ENCODE assay signal across 7 cellular contexts in genomic region chr4:22515888-22516541, GRCh38. TPM values are rescaled to one million over a fixed set of nuclear protein-coding genes. Genes with fewer than 3 reads are reported as not detected.
DNase-seq lines count a peak whose midpoint lies in the region; ATAC-seq, FAIRE-seq and TF ChIP-seq lines count a peak whose summit lies in the region.

A gene with protein sequence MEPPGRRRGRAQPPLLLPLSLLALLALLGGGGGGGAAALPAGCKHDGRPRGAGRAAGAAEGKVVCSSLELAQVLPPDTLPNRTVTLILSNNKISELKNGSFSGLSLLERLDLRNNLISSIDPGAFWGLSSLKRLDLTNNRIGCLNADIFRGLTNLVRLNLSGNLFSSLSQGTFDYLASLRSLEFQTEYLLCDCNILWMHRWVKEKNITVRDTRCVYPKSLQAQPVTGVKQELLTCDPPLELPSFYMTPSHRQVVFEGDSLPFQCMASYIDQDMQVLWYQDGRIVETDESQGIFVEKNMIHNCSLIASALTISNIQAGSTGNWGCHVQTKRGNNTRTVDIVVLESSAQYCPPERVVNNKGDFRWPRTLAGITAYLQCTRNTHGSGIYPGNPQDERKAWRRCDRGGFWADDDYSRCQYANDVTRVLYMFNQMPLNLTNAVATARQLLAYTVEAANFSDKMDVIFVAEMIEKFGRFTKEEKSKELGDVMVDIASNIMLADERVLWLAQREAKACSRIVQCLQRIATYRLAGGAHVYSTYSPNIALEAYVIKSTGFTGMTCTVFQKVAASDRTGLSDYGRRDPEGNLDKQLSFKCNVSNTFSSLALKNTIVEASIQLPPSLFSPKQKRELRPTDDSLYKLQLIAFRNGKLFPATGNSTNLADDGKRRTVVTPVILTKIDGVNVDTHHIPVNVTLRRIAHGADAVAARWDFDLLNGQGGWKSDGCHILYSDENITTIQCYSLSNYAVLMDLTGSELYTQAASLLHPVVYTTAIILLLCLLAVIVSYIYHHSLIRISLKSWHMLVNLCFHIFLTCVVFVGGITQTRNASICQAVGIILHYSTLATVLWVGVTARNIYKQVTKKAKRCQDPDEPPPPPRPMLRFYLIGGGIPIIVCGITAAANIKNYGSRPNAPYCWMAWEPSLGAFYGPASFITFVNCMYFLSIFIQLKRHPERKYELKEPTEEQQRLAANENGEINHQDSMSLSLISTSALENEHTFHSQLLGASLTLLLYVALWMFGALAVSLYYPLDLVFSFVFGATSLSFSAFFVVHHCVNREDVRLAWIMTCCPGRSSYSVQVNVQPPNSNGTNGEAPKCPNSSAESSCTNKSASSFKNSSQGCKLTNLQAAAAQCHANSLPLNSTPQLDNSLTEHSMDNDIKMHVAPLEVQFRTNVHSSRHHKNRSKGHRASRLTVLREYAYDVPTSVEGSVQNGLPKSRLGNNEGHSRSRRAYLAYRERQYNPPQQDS (N-terminal part only) (minus strand): TSS chr4:22516066. CDS start chr4:22515784, 282 bp downstream.

- H3K27ac ChIP-seq in Peyer's patch (peak within 1 kb of the TSS in 3 of 4 donors; percentile 55 to 91 (median 82)), astrocyte (ENCODE audit: low read depth, low read length) (peak within 1 kb of the TSS; percentile 84), right cardiac atrium (ENCODE audit: low read length) (peak within 1 kb of the TSS; percentile 89)

- H3K9me3 Mint-ChIP-seq in astrocyte (ENCODE audit: unreplicated experiment) (no peaks in the 10 kb centered on the region), progenitor cell of endocrine pancreas (ENCODE audit: low read depth) (peaks cover 3% of the 10 kb centered on the region)

- in situ Hi-C loops in GM13977 (cut with MboI; ENCODE audit: low pct_unique_long_range_greater_than_20kb, low sequenced_read_pairs, unreplicated experiment) = no loop called here

- ATAC-seq in HG03565 (IDR thresholded peaks at IDR 0.05; ENCODE audit: unreplicated experiment) (peak; percentile 37), right cardiac atrium (peak; percentile 93 to 94), GM18511 (IDR thresholded peaks at IDR 0.05; ENCODE audit: unreplicated experiment) (no peak)

- H3K27me3 Mint-ChIP-seq in astrocyte (ENCODE audit: low read depth, unreplicated experiment) = no peaks in the 10 kb centered on the region
- H3K27me3 Mint-ChIP-seq in progenitor cell of endocrine pancreas = no peaks in the 10 kb centered on the region

- TF ChIP-seq CTCF in GM13977 (IDR thresholded peaks at IDR 0.05; ENCODE audit: extremely low read depth, insufficient read depth, missing control alignments) = no peak
- TF ChIP-seq CTCF in Peyer's patch (IDR thresholded peaks at IDR 0.05) = no peak
- TF ChIP-seq CTCF in astrocyte (IDR thresholded peaks at IDR 0.05; ENCODE audit: insufficient read depth, low read depth, low read length) = no peak
- no peak for TF ChIP-seq CTCF in progenitor cell of endocrine pancreas (IDR thresholded peaks at IDR 0.05; ENCODE audit: unreplicated experiment)

- H3K4me3 Mint-ChIP-seq in astrocyte (ENCODE audit: unreplicated experiment) = peak within 1 kb of the TSS; percentile 98
- H3K4me3 Mint-ChIP-seq in progenitor cell of endocrine pancreas (ENCODE audit: low read depth) = peak within 1 kb of the TSS; percentile 91

- FAIRE-seq in astrocyte (lab: Jason Lieb, UNC) = no peak

- no peaks in the 10 kb centered on the region for H3K9me3 ChIP-seq in Peyer's patch
- H3K9me3 ChIP-seq in astrocyte (ENCODE audit: insufficient read depth, low read depth, low read length) = no peaks in the 10 kb centered on the region
- no peaks in the 10 kb centered on the region for H3K9me3 ChIP-seq in right cardiac atrium (ENCODE audit: control insufficient read depth, low read length)

- no peak for TF ChIP-seq POLR2A in Peyer's patch (IDR thresholded peaks at IDR 0.05)

- H3K4me1 ChIP-seq in Peyer's patch (peaks cover 0 to 8% (median 0%) of the 10 kb centered on the region in 4 donors), astrocyte (ENCODE audit: insufficient read depth, low read length) (peaks cover 11% of the 10 kb centered on the region), right cardiac atrium (ENCODE audit: control insufficient read depth, insufficient read depth, low read length) (no peaks in the 10 kb centered on the region)

- H3K4me1 Mint-ChIP-seq in astrocyte (ENCODE audit: low read depth, unreplicated experiment) = peaks cover 8% of the 10 kb centered on the region
- peaks cover 23% of the 10 kb centered on the region for H3K4me1 Mint-ChIP-seq in progenitor cell of endocrine pancreas (ENCODE audit: low read depth)

- intact Hi-C loops in right cardiac atrium (cut with DNase I) = loop anchor here in 1 of 4 donors (10.0 kb wide), 1 partner anchor 169 kb away; no protein-coding TSS in a partner anchor

- WGBS in right cardiac atrium = under 1% methylated on average over 74 of the region's 74 CpGs

- peak within 1 kb of the TSS; percentile 94 for H2AFZ ChIP-seq in astrocyte (ENCODE audit: low read depth, low read length)

- no peaks in the 10 kb centered on the region for H3K36me3 Mint-ChIP-seq in astrocyte (ENCODE audit: low read depth, unreplicated experiment)
- H3K36me3 Mint-ChIP-seq in progenitor cell of endocrine pancreas (ENCODE audit: insufficient read depth) = peaks cover 1% of the 10 kb centered on the region

- H3K4me3 ChIP-seq in Peyer's patch (peak within 1 kb of the TSS; percentile 35 to 73 (median 52)), astrocyte (ENCODE audit: insufficient read depth, low read depth, low read length) (peak within 1 kb of the TSS; percentile 90), right cardiac atrium (ENCODE audit: low read length) (peak within 1 kb of the TSS; percentile 67)

- peak within 1 kb of the TSS; percentile 85 for H3K9ac ChIP-seq in astrocyte (ENCODE audit: low read length)

- peaks cover 29% of the 10 kb centered on the region for H4K20me1 ChIP-seq in astrocyte (ENCODE audit: insufficient read depth, low read length)

- DNase-seq in GM13977 (ENCODE audit: low spot score) (peak; percentile 23), Peyer's patch (peak in 2 of 3 donors; percentile 73 to 88), astrocyte (ENCODE audit: low read depth) (peak; percentile 53), right cardiac atrium (peak; percentile 75 to 91 (median 90)), progenitor cell of endocrine pancreas (ENCODE audit: low spot score, unreplicated experiment) (peak; percentile 75)

- peak within 1 kb of the TSS; percentile 98 for H3K27ac Mint-ChIP-seq in astrocyte (ENCODE audit: unreplicated experiment)
- H3K27ac Mint-ChIP-seq in progenitor cell of endocrine pancreas = peak within 1 kb of the TSS; percentile 99

- H3K79me2 ChIP-seq in astrocyte (ENCODE audit: insufficient read depth, low read length) = peaks cover 30% of the 10 kb centered on the region

- H3K36me3 ChIP-seq in Peyer's patch (no peaks in the 10 kb centered on the region), astrocyte (ENCODE audit: insufficient read depth, low read length) (no peaks in the 10 kb centered on the region)

- no peaks in the 10 kb centered on the region for H3K27me3 ChIP-seq in Peyer's patch
- H3K27me3 ChIP-seq in astrocyte (ENCODE audit: insufficient read depth, low read length) = no peaks in the 10 kb centered on the region
- no peaks in the 10 kb centered on the region for H3K27me3 ChIP-seq in right cardiac atrium (ENCODE audit: control insufficient read depth, insufficient read depth)

- H3K4me2 ChIP-seq in astrocyte (ENCODE audit: low read length) = peak within 1 kb of the TSS; percentile 87

RNA-seq across cellular contexts. Expression of the gene that starts here (rescaled TPM):
- total RNA-seq in Peyer's patch (10 to 100 TPM; 19.6 to 58.2 (median 35.1) TPM), astrocyte (27.3 TPM in 2 replicates), right cardiac atrium (10 to 100 TPM; 28.4 to 40.4 (median 31.4) TPM), progenitor cell of endocrine pancreas (127 and 145 TPM in 2 replicates)
- polyA plus RNA-seq in right cardiac atrium = 15.6 TPM

Comparison
In these comparisons a context has a peak if more than half of its experiments do, and no peak if none do; other contexts are left out.
1. DNase-seq: peak in every context shown above with its lines; median percentile 90 in right cardiac atrium; 80 in Peyer's patch; 75 in progenitor cell of endocrine pancreas; 53 in astrocyte; 23 in GM13977.